Comparison of ENCODE assay signal across 17 cellular contexts in genomic region chr15:74795961-74796625, GRCh38. TPM values are rescaled to one million over a fixed set of nuclear protein-coding genes. Genes with fewer than 3 reads are reported as not detected.
A peak's percentile ranks its signal among the peaks of the same experiment; 100 is the strongest.
DNase-seq lines count a peak whose midpoint lies in the region; ATAC-seq and TF ChIP-seq lines count a peak whose summit lies in the region.
"Had no signal": no experiment of that assay in that cellular context is flagged by ENCODE, and none has a peak within 500 bp of the region (broad histone marks: within the 10 kb centered on the region; RNA-seq: fewer than 3 reads in every experiment).

No MANE protein-coding gene starts in this region.

- H3K27ac Mint-ChIP-seq in endothelial cell (ENCODE audit: unreplicated experiment) = no peak overlapping the region

- peak; percentile 77 for DNase-seq in activated effector memory CD4-positive, alpha-beta T cell treated with anti-CD3 and anti-CD28 coated beads, Interleukin-2, amount 50 U/mL, for 16 hours
- DNase-seq in activated effector memory CD4-positive, alpha-beta T cell treated with Interleukin-2 at 50 U/mL for 16 hours = no peak
- peak; percentile 42 for DNase-seq in activated T-cell treated with anti-CD3 and anti-CD28 coated beads, Interleukin-2, amount 50 U/mL, for 4 hours
- no peak for DNase-seq in endothelial cell (ENCODE audit: low spot score)
- DNase-seq in stimulated activated naive CD4-positive, alpha-beta T cell treated with Interleukin-2 at 50 U/mL for 16 hours (lab: John Stamatoyannopoulos, UW) = peak; percentile 28
- no peak for DNase-seq in NCI-H82 treated with DMSO at 0.1 percent for 48 hours (lab: John Stamatoyannopoulos, UW; ENCODE audit: unreplicated experiment)
- DNase-seq in SHP77 (lab: John Stamatoyannopoulos, UW) = no peak
- DNase-seq: activated CD4-positive, CD25-positive, alpha-beta regulatory T cell; dermis blood vessel endothelial cell; DMS 273 treated with DMSO at 0.1 percent for 48 hours; mammary epithelial cell; NCI-H187; NCI-H526 treated with DMSO at 0.1 percent for 48 hours; nucleus accumbens; SJCRH30 had no signal

- H3K4me1 Mint-ChIP-seq in activated T-cell treated with anti-CD3 and anti-CD28 coated beads, Interleukin-2, amount 50 U/mL, for 4 hours (ENCODE audit: low read depth) = peaks cover 80% of the 10 kb centered on the region
- peaks cover 7% of the 10 kb centered on the region for H3K4me1 Mint-ChIP-seq in endothelial cell (ENCODE audit: unreplicated experiment)

- no peak for TF ChIP-seq CTCF in endothelial cell (IDR thresholded peaks at IDR 0.05; ENCODE audit: unreplicated experiment)

- ATAC-seq in activated T-cell treated with anti-CD3 and anti-CD28 coated beads, Interleukin-2, amount 50 U/mL, for 4 hours = peak; percentile 24 to 29
- ATAC-seq in HG02981 (IDR thresholded peaks at IDR 0.05; ENCODE audit: unreplicated experiment) = no peak

- H3K9me3 Mint-ChIP-seq in activated T-cell treated with anti-CD3 and anti-CD28 coated beads, Interleukin-2, amount 50 U/mL, for 4 hours = no peaks in the 10 kb centered on the region
- H3K9me3 Mint-ChIP-seq in endothelial cell (ENCODE audit: unreplicated experiment) = no peaks in the 10 kb centered on the region

- H3K27me3 Mint-ChIP-seq in activated T-cell treated with anti-CD3 and anti-CD28 coated beads, Interleukin-2, amount 50 U/mL, for 4 hours (ENCODE audit: low read depth) = no peaks in the 10 kb centered on the region
- peaks cover 4% of the 10 kb centered on the region for H3K27me3 Mint-ChIP-seq in endothelial cell (ENCODE audit: unreplicated experiment)

- H3K36me3 Mint-ChIP-seq in activated T-cell treated with anti-CD3 and anti-CD28 coated beads, Interleukin-2, amount 50 U/mL, for 4 hours (ENCODE audit: insufficient read depth) = peaks cover 23% of the 10 kb centered on the region
- H3K36me3 Mint-ChIP-seq in endothelial cell (ENCODE audit: low read depth, unreplicated experiment) = peaks cover 7% of the 10 kb centered on the region

- peak overlapping the region; percentile 17 for H3K4me3 Mint-ChIP-seq in activated T-cell treated with anti-CD3 and anti-CD28 coated beads, Interleukin-2, amount 50 U/mL, for 4 hours
- H3K4me3 Mint-ChIP-seq in endothelial cell (ENCODE audit: unreplicated experiment) = peak overlapping the region; percentile 6

RNA-seq across cellular contexts. Expression of gene CSK, which starts 14.2 kb away (rescaled TPM):
- 100 to 1,000 TPM; 368 to 412 (median 397) TPM for total RNA-seq in activated T-cell treated with anti-CD3 and anti-CD28 coated beads, Interleukin-2, amount 50 U/mL, for 4 hours
- 100 TPM for total RNA-seq in endothelial cell (ENCODE audit: unreplicated experiment)

RNA-seq across cellular contexts. Expression of gene LMAN1L, which starts 16.5 kb away (rescaled TPM):
- under 1 TPM; 0.30 to 0.55 (median 0.40) TPM for total RNA-seq in activated T-cell treated with anti-CD3 and anti-CD28 coated beads, Interleukin-2, amount 50 U/mL, for 4 hours
- total RNA-seq in endothelial cell (ENCODE audit: unreplicated experiment) = not detected
- total RNA-seq: dermis blood vessel endothelial cell, SJCRH30 had no signal

RNA-seq across cellular contexts. Expression of gene CPLX3, which starts 30.3 kb away (rescaled TPM):
- total RNA-seq in activated T-cell treated with anti-CD3 and anti-CD28 coated beads, Interleukin-2, amount 50 U/mL, for 4 hours = under 1 TPM in 2 of 3 donors, not detected in 1; 0.23 to 0.32 TPM
- not detected for total RNA-seq in endothelial cell (ENCODE audit: unreplicated experiment)
- total RNA-seq: dermis blood vessel endothelial cell, mammary epithelial cell, SJCRH30, urinary bladder had no signal

RNA-seq across cellular contexts. Expression of gene ULK3, which starts 46.9 kb away (rescaled TPM):
- total RNA-seq in activated T-cell treated with anti-CD3 and anti-CD28 coated beads, Interleukin-2, amount 50 U/mL, for 4 hours = 10 to 100 TPM; 52.8 to 64.7 (median 64.0) TPM
- 25.6 TPM for total RNA-seq in endothelial cell (ENCODE audit: unreplicated experiment)

RNA-seq across cellular contexts. Expression of gene CYP1A2, which starts 47.4 kb away (rescaled TPM):
- total RNA-seq in activated T-cell treated with anti-CD3 and anti-CD28 coated beads, Interleukin-2, amount 50 U/mL, for 4 hours = under 1 TPM in 1 of 3 donors, not detected in 2; 0.08 TPM
- total RNA-seq in endothelial cell (ENCODE audit: unreplicated experiment) = not detected
- total RNA-seq: dermis blood vessel endothelial cell, mammary epithelial cell, SJCRH30, urinary bladder had no signal

Comparison
In these comparisons a context has a peak if more than half of its experiments do, and no peak if none do; other contexts are left out.
1. DNase-seq: peak in activated effector memory CD4-positive, alpha-beta T cell treated with anti-CD3 and anti-CD28 coated beads, Interleukin-2, amount 50 U/mL, for 16 hours (single experiment), activated T-cell treated with anti-CD3 and anti-CD28 coated beads, Interleukin-2, amount 50 U/mL, for 4 hours (single experiment) and stimulated activated naive CD4-positive, alpha-beta T cell treated with Interleukin-2 at 50 U/mL for 16 hours (single experiment); none in activated effector memory CD4-positive, alpha-beta T cell treated with Interleukin-2 at 50 U/mL for 16 hours (single experiment), endothelial cell (single experiment), NCI-H82 treated with DMSO at 0.1 percent for 48 hours (single experiment) and SHP77 (0 of 2).